8 cellular contexts compared by ENCODE assay signal in genomic region chr12:12718853-12719252, GRCh38. TPM values are rescaled to one million over a fixed set of nuclear protein-coding genes. Genes with fewer than 3 reads are reported as not detected.
DNase-seq lines count a peak whose midpoint lies in the region; TF ChIP-seq lines count a peak whose summit lies in the region.

No MANE protein-coding gene starts in this region.

- POLR2A ChIA-PET in Caco-2 (lab: Charles Lee): interaction anchor here (0.6 kb wide), 2 partner anchors 17 to 68 kb away, joined by 4 to 12 read pairs; no protein-coding TSS in a partner anchor

- H3K9me3 Mint-ChIP-seq in Caco-2 (ENCODE audit: unreplicated experiment): no peaks in the 10 kb centered on the region
- no peaks in the 10 kb centered on the region for H3K9me3 Mint-ChIP-seq in activated naive CD4-positive, alpha-beta T cell treated with anti-CD3 and anti-CD28 coated beads, Interleukin-2, amount 10 ng/mL, durations not matched to agents 7 days and 5 days

- DNase-seq in Caco-2: peak in 1 of 2 experiments; percentile 25
- peak; percentile 58 for DNase-seq in activated naive CD4-positive, alpha-beta T cell treated with anti-CD3 and anti-CD28 coated beads, Interleukin-2, amount 10 ng/mL, durations not matched to agents 7 days and 5 days
- DNase-seq in stimulated activated CD8-positive, alpha-beta memory T cell treated with anti-CD3 and anti-CD28 coated beads, Interleukin-4, amount 100 ng/mL, for 48 hours: peak; percentile 51
- no peak for DNase-seq in NCI-H146 treated with DMSO at 0.1 percent for 48 hours (lab: John Stamatoyannopoulos, UW; ENCODE audit: unreplicated experiment)
- DNase-seq in GM19240 (ENCODE audit: insufficient read length, low spot score): no peak
- no peak for DNase-seq in superior temporal gyrus (ENCODE audit: extremely low spot score)

- no peak overlapping the region for H3K27ac ChIP-seq in HUES64 (ENCODE audit: low read depth, low read length)
- H3K27ac ChIP-seq in iPS-18a (ENCODE audit: low read length): no peak overlapping the region

- H3K27me3 ChIP-seq in Caco-2 (replicated peaks; ENCODE audit: control insufficient read depth, insufficient read depth, low read length) (no peaks in the 10 kb centered on the region), HUES64 (ENCODE audit: insufficient read depth, low read length) (peaks cover 44% of the 10 kb centered on the region), iPS-18a (ENCODE audit: control insufficient read depth, insufficient read depth, low read length) (peaks cover 88% of the 10 kb centered on the region)

- intact Hi-C loops in Caco-2 (cut with micrococcal nuclease; ENCODE audit: unreplicated experiment): loop anchor here (5.0 to 10.0 kb wide), 3 partner anchors 342 to 454 kb away; partner anchors contain the start of genes BORCS5 and LRP6

- H3K9ac ChIP-seq in HUES64 (ENCODE audit: low read depth, low read length) (peak overlapping the region; percentile 80; the same call in 1 of the 2 replicates), iPS-18a (ENCODE audit: low read length) (peak overlapping the region; percentile 14)

- 11% methylated on average over 14 of the region's 14 CpGs for WGBS in HUES64

- H3K36me3 Mint-ChIP-seq in Caco-2 (ENCODE audit: insufficient read depth, unreplicated experiment): peaks cover 69% of the 10 kb centered on the region
- H3K36me3 Mint-ChIP-seq in activated naive CD4-positive, alpha-beta T cell treated with anti-CD3 and anti-CD28 coated beads, Interleukin-2, amount 10 ng/mL, durations not matched to agents 7 days and 5 days: peaks cover 71% of the 10 kb centered on the region

- H3K27ac Mint-ChIP-seq in Caco-2 (ENCODE audit: unreplicated experiment): peak overlapping the region; percentile 71
- peak overlapping the region; percentile 97 for H3K27ac Mint-ChIP-seq in activated naive CD4-positive, alpha-beta T cell treated with anti-CD3 and anti-CD28 coated beads, Interleukin-2, amount 10 ng/mL, durations not matched to agents 7 days and 5 days

- H3K9me3 ChIP-seq in Caco-2 (no peaks in the 10 kb centered on the region), HUES64 (ENCODE audit: insufficient read depth, low read depth, low read length) (no peaks in the 10 kb centered on the region), iPS-18a (ENCODE audit: control insufficient read depth, low read depth, low read length) (no peaks in the 10 kb centered on the region)

- no peaks in the 10 kb centered on the region for H3K27me3 Mint-ChIP-seq in Caco-2 (ENCODE audit: insufficient read depth, unreplicated experiment)
- peaks cover 11% of the 10 kb centered on the region for H3K27me3 Mint-ChIP-seq in activated naive CD4-positive, alpha-beta T cell treated with anti-CD3 and anti-CD28 coated beads, Interleukin-2, amount 10 ng/mL, durations not matched to agents 7 days and 5 days

- peak overlapping the region; percentile 77 for H3K4me3 ChIP-seq in Caco-2 (ENCODE audit: low read depth, low read length)
- peak overlapping the region; percentile 81 for H3K4me3 ChIP-seq in HUES64 (ENCODE audit: low read length)
- H3K4me3 ChIP-seq in iPS-18a (ENCODE audit: low read length): peak overlapping the region; percentile 70

- BruUV-seq in Caco-2 (replicated peaks; lab: Mats Ljungman, UMichigan): no TSS peak

- peaks cover 46% of the 10 kb centered on the region for H3K4me1 ChIP-seq in Caco-2
- H3K4me1 ChIP-seq in HUES64 (ENCODE audit: insufficient read depth, low read length): peaks cover 50% of the 10 kb centered on the region
- peaks cover 44% of the 10 kb centered on the region for H3K4me1 ChIP-seq in iPS-18a (ENCODE audit: control insufficient read depth, low read depth, low read length)

- CTCF ChIA-PET in Caco-2 (lab: Charles Lee): interaction anchor here (1.5 kb wide), 1 partner anchor 18 kb away, joined by 6 read pairs; no protein-coding TSS in a partner anchor
- CTCF ChIA-PET in activated naive CD4-positive, alpha-beta T cell treated with anti-CD3 and anti-CD28 coated beads, Interleukin-2, amount 10 ng/mL, durations not matched to agents 7 days and 5 days (lab: Charles Lee): interaction anchor here (2.2 kb wide), 1 partner anchor 18 kb away, joined by 9 read pairs; no protein-coding TSS in a partner anchor

- no peak for TF ChIP-seq CTCF in Caco-2 (IDR thresholded peaks at IDR 0.05; ENCODE audit: insufficient read depth in 1 of 2, low read depth in 1 of 2, low read length in 1 of 2, severe bottlenecking in 1 of 2, unreplicated experiment in 1 of 2)

- H3K4me1 Mint-ChIP-seq in Caco-2 (ENCODE audit: low read depth, unreplicated experiment): peaks cover 39% of the 10 kb centered on the region
- H3K4me1 Mint-ChIP-seq in activated naive CD4-positive, alpha-beta T cell treated with anti-CD3 and anti-CD28 coated beads, Interleukin-2, amount 10 ng/mL, durations not matched to agents 7 days and 5 days: peaks cover 23% of the 10 kb centered on the region

- peak overlapping the region; percentile 76 for H3K4me3 Mint-ChIP-seq in Caco-2 (ENCODE audit: unreplicated experiment)
- H3K4me3 Mint-ChIP-seq in activated naive CD4-positive, alpha-beta T cell treated with anti-CD3 and anti-CD28 coated beads, Interleukin-2, amount 10 ng/mL, durations not matched to agents 7 days and 5 days: peak overlapping the region; percentile 98

- H3K36me3 ChIP-seq in Caco-2 (ENCODE audit: control insufficient read depth, insufficient read depth, low read length): peaks cover 2% of the 10 kb centered on the region
- peaks cover 35% of the 10 kb centered on the region for H3K36me3 ChIP-seq in HUES64 (ENCODE audit: insufficient read depth, low read length)
- H3K36me3 ChIP-seq in iPS-18a (ENCODE audit: control insufficient read depth, low read depth, low read length): peaks cover 20% of the 10 kb centered on the region

RNA-seq across cellular contexts. Expression of gene CDKN1B, which starts 1.7 kb away (rescaled TPM):
- total RNA-seq in Caco-2 (2022): 107 and 115 TPM in 2 replicates
- 12.7 TPM for polyA plus RNA-seq in HUES64 (2013, experiment 1 of 2)
- polyA plus RNA-seq in HUES64 (2013, experiment 2 of 2): 19.9 TPM

RNA-seq across cellular contexts. Expression of gene GPR19, which starts 22.9 kb away (rescaled TPM):
- total RNA-seq in Caco-2 (2022): 8.4 and 9.8 TPM in 2 replicates
- polyA plus RNA-seq in HUES64 (2013, experiment 1 of 2): 14.3 TPM
- polyA plus RNA-seq in HUES64 (2013, experiment 2 of 2): 17.4 TPM

Comparison
In these comparisons a context has a peak if more than half of its experiments do, and no peak if none do; other contexts are left out.
1. DNase-seq: peak in activated naive CD4-positive, alpha-beta T cell treated with anti-CD3 and anti-CD28 coated beads, Interleukin-2, amount 10 ng/mL, durations not matched to agents 7 days and 5 days (single experiment) and stimulated activated CD8-positive, alpha-beta memory T cell treated with anti-CD3 and anti-CD28 coated beads, Interleukin-4, amount 100 ng/mL, for 48 hours (single experiment); none in NCI-H146 treated with DMSO at 0.1 percent for 48 hours (single experiment), GM19240 (single experiment) and superior temporal gyrus (single experiment).
2. Peak in every context shown above with its lines, with median percentiles within 50 percentile points of each other: H3K4me3 ChIP-seq.